In genomic region chr17:28357061-28357900, GRCh38 we compare ENCODE assay signal across 1 cellular context.
TF ChIP-seq lines count a peak whose summit lies in the region.

Gene POLDIP2 (minus strand): TSS chr17:28357527. CDS start chr17:28357448, 79 bp downstream.

TF ChIP-seq in HepG2, 621 proteins besides CTCF, POLR2A, EP300 and RAD21 (continued from another document and continues in another):
- TF ChIP-seq, protein P1, sequence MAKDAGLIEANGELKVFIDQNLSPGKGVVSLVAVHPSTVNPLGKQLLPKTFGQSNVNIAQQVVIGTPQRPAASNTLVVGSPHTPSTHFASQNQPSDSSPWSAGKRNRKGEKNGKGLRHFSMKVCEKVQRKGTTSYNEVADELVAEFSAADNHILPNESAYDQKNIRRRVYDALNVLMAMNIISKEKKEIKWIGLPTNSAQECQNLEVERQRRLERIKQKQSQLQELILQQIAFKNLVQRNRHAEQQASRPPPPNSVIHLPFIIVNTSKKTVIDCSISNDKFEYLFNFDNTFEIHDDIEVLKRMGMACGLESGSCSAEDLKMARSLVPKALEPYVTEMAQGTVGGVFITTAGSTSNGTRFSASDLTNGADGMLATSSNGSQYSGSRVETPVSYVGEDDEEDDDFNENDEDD (CRISPR knock-in tag; IDR thresholded peaks at IDR 0.05; ENCODE audit: borderline replicate concordance), result peak; percentile 43; the same call in 1 of the 2 replicates
- TF ChIP-seq NR0B2 (CRISPR knock-in tag; IDR thresholded peaks at IDR 0.05) (no peak), BRF2 (CRISPR knock-in tag; IDR thresholded peaks at IDR 0.05) (peak; percentile 94), ZBTB7A (CRISPR knock-in tag; IDR thresholded peaks at IDR 0.05) (0 out of 2 replicates have a peak, but pooled peaks have one; percentile 60), FOXA3 (CRISPR knock-in tag; IDR thresholded peaks at IDR 0.05) (peak; percentile 53; the same call in 1 of the 2 replicates), JUNB (CRISPR knock-in tag; IDR thresholded peaks at IDR 0.05; ENCODE audit: borderline replicate concordance) (no peak), ZC3H4 (CRISPR knock-in tag; IDR thresholded peaks at IDR 0.05; ENCODE audit: borderline replicate concordance) (no peak), TCF7L2 (IDR thresholded peaks at IDR 0.05; ENCODE audit: low read depth, low read length) (no peak), MIER2 (CRISPR knock-in tag; IDR thresholded peaks at IDR 0.05) (no peak), ZNF207 (IDR thresholded peaks at IDR 0.05; ENCODE audit: borderline replicate concordance) (no peak), PAF1 (CRISPR knock-in tag; IDR thresholded peaks at IDR 0.05) (no peak), HOXA3 (CRISPR knock-in tag; IDR thresholded peaks at IDR 0.05) (peak; percentile 98), ZBTB3 (CRISPR knock-in tag; IDR thresholded peaks at IDR 0.05; ENCODE audit: borderline replicate concordance, low read depth) (no peak; the same call in 1 of the 2 replicates), MED1 (CRISPR knock-in tag; IDR thresholded peaks at IDR 0.05) (peak; percentile 62), ZNF263 (CRISPR knock-in tag; IDR thresholded peaks at IDR 0.05) (no peak), FOXP1 (IDR thresholded peaks at IDR 0.05) (no peak), FOXP1 (CRISPR knock-in tag; IDR thresholded peaks at IDR 0.05) (no peak), ZNF556 (CRISPR knock-in tag; IDR thresholded peaks at IDR 0.05; ENCODE audit: borderline replicate concordance) (peak; percentile 88; the same call in 1 of the 2 replicates), PITX1 (CRISPR knock-in tag; IDR thresholded peaks at IDR 0.05) (peak; percentile 76; the same call in 1 of the 2 replicates), MTA3 (CRISPR knock-in tag; IDR thresholded peaks at IDR 0.05) (no peak; the same call in 1 of the 2 replicates), RARA (CRISPR knock-in tag; IDR thresholded peaks at IDR 0.05) (peak; percentile 34; the same call in 1 of the 2 replicates), HINFP (CRISPR knock-in tag; IDR thresholded peaks at IDR 0.05; ENCODE audit: low read depth) (peak; percentile 71; the same call in 1 of the 2 replicates), HIC2 (CRISPR knock-in tag; IDR thresholded peaks at IDR 0.05; ENCODE audit: low read depth) (no peak), NR1H2 (CRISPR knock-in tag; IDR thresholded peaks at IDR 0.05; ENCODE audit: borderline replicate concordance, low read depth) (peak; percentile 62; the same call in 1 of the 2 replicates), KDM5A (IDR thresholded peaks at IDR 0.05; ENCODE audit: borderline replicate concordance, low read length) (peak; percentile 98), RFX5 (IDR thresholded peaks at IDR 0.05; ENCODE audit: low read depth, low read length) (peak; percentile 62), ZNF383 (CRISPR knock-in tag; IDR thresholded peaks at IDR 0.05; ENCODE audit: borderline replicate concordance) (no peak), ZNF781 (CRISPR knock-in tag; IDR thresholded peaks at IDR 0.05; ENCODE audit: borderline replicate concordance, not compliant biosample characterization) (no peak), ZFP82 (CRISPR knock-in tag; IDR thresholded peaks at IDR 0.05; ENCODE audit: borderline replicate concordance) (no peak), SALL2 (CRISPR knock-in tag; IDR thresholded peaks at IDR 0.05) (peak; percentile 91), BHLHE40 (IDR thresholded peaks at IDR 0.05; ENCODE audit: low read length) (peak; percentile 35; the same call in 1 of the 2 replicates), HHEX (CRISPR knock-in tag; IDR thresholded peaks at IDR 0.05) (no peak), HDAC6 (IDR thresholded peaks at IDR 0.05; ENCODE audit: low read depth, low read length) (no peak), MTERF4 (CRISPR knock-in tag; IDR thresholded peaks at IDR 0.05) (no peak), GABPA (IDR thresholded peaks at IDR 0.05; ENCODE audit: low read depth, low read length) (peak; percentile 98), GABPA (CRISPR knock-in tag; IDR thresholded peaks at IDR 0.05; ENCODE audit: low read depth) (peak; percentile 95), THAP7 (CRISPR knock-in tag; IDR thresholded peaks at IDR 0.05) (no peak), KDM1A (CRISPR knock-in tag; IDR thresholded peaks at IDR 0.05) (no peak), MAZ (IDR thresholded peaks at IDR 0.05; ENCODE audit: borderline replicate concordance, low read depth, low read length) (no peak), MAZ (CRISPR knock-in tag; IDR thresholded peaks at IDR 0.05; ENCODE audit: low read depth) (peak; percentile 77), ZNF251 (CRISPR knock-in tag; IDR thresholded peaks at IDR 0.05) (no peak), NCOA5 (CRISPR knock-in tag; IDR thresholded peaks at IDR 0.05) (no peak), ZNF546 (CRISPR knock-in tag; conservative IDR thresholded peaks at IDR 0.05) (0 out of 2 replicates have a peak, but pooled peaks have one; percentile 38), BRCA1 (CRISPR knock-in tag; IDR thresholded peaks at IDR 0.05) (no peak), EZH2 (conservative IDR thresholded peaks at IDR 0.05; ENCODE audit: low read depth, low read length) (no peak), CEBPB (IDR thresholded peaks at IDR 0.05; ENCODE audit: borderline replicate concordance, low read depth, low read length) (no peak), CSRNP2 (CRISPR knock-in tag; conservative IDR thresholded peaks at IDR 0.05; ENCODE audit: low read depth) (no peak), ZNF547 (CRISPR knock-in tag; IDR thresholded peaks at IDR 0.05) (no peak), ZNF569 (CRISPR knock-in tag; IDR thresholded peaks at IDR 0.05; ENCODE audit: borderline replicate concordance) (0 out of 2 replicates have a peak, but pooled peaks have one; percentile 43), MYNN (CRISPR knock-in tag; IDR thresholded peaks at IDR 0.05; ENCODE audit: low read depth) (no peak; the same call in 1 of the 2 replicates), GATAD1 (CRISPR knock-in tag; IDR thresholded peaks at IDR 0.05) (peak; percentile 99), ZBTB1 (CRISPR knock-in tag; IDR thresholded peaks at IDR 0.05; ENCODE audit: borderline replicate concordance) (no peak), ZNF589 (CRISPR knock-in tag; conservative IDR thresholded peaks at IDR 0.05) (no peak), PPARG (CRISPR knock-in tag; conservative IDR thresholded peaks at IDR 0.05) (peak; percentile 50; the same call in 1 of the 2 replicates), CCAR2 (optimal IDR thresholded peaks at IDR 0.05; ENCODE audit: low read depth, low read length) (no peak), ZNF138 (CRISPR knock-in tag; IDR thresholded peaks at IDR 0.05; ENCODE audit: low read depth) (peak; percentile 85), ZNF543 (CRISPR knock-in tag; IDR thresholded peaks at IDR 0.05) (peak; percentile 54; the same call in 1 of the 2 replicates), ZNF557 (CRISPR knock-in tag; IDR thresholded peaks at IDR 0.05) (no peak), ARHGAP35 (CRISPR knock-in tag; IDR thresholded peaks at IDR 0.05; ENCODE audit: borderline replicate concordance) (peak; percentile 56), XRCC5 (optimal IDR thresholded peaks at IDR 0.05; ENCODE audit: low read length) (peak; percentile 75), ZNF766 (CRISPR knock-in tag; IDR thresholded peaks at IDR 0.05; ENCODE audit: borderline replicate concordance) (peak; percentile 71; the same call in 1 of the 2 replicates), U2AF2 (IDR thresholded peaks at IDR 0.05; ENCODE audit: low read depth, low read length) (no peak), CHD4 (IDR thresholded peaks at IDR 0.05; ENCODE audit: borderline replicate concordance, low read length) (no peak)
- TF ChIP-seq, protein P2, sequence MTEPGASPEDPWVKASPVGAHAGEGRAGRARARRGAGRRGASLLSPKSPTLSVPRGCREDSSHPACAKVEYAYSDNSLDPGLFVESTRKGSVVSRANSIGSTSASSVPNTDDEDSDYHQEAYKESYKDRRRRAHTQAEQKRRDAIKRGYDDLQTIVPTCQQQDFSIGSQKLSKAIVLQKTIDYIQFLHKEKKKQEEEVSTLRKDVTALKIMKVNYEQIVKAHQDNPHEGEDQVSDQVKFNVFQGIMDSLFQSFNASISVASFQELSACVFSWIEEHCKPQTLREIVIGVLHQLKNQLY (CRISPR knock-in tag; IDR thresholded peaks at IDR 0.05), result no peak
- TF ChIP-seq, protein P3, sequence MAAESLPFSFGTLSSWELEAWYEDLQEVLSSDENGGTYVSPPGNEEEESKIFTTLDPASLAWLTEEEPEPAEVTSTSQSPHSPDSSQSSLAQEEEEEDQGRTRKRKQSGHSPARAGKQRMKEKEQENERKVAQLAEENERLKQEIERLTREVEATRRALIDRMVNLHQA (CRISPR knock-in tag; IDR thresholded peaks at IDR 0.05), result no peak
- TF ChIP-seq, protein P4, sequence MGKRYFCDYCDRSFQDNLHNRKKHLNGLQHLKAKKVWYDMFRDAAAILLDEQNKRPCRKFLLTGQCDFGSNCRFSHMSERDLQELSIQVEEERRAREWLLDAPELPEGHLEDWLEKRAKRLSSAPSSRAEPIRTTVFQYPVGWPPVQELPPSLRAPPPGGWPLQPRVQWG (CRISPR knock-in tag; IDR thresholded peaks at IDR 0.05; ENCODE audit: borderline replicate concordance, low read depth), result no peak
- TF ChIP-seq, protein P5, sequence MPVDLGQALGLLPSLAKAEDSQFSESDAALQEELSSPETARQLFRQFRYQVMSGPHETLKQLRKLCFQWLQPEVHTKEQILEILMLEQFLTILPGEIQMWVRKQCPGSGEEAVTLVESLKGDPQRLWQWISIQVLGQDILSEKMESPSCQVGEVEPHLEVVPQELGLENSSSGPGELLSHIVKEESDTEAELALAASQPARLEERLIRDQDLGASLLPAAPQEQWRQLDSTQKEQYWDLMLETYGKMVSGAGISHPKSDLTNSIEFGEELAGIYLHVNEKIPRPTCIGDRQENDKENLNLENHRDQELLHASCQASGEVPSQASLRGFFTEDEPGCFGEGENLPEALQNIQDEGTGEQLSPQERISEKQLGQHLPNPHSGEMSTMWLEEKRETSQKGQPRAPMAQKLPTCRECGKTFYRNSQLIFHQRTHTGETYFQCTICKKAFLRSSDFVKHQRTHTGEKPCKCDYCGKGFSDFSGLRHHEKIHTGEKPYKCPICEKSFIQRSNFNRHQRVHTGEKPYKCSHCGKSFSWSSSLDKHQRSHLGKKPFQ (CRISPR knock-in tag; IDR thresholded peaks at IDR 0.05; ENCODE audit: insufficient replicate concordance), result no peak
